ENCODE assay signal across 20 cellular contexts in genomic region chr2:219886615-219887014, GRCh38.
DNase-seq lines count a peak whose midpoint lies in the region; ATAC-seq and TF ChIP-seq lines count a peak whose summit lies in the region.
"Had no signal": no experiment of that assay in that cellular context is flagged by ENCODE, and none has a peak within 500 bp of the region (broad histone marks: within the 10 kb centered on the region; RNA-seq: fewer than 3 reads in every experiment).

No MANE protein-coding gene starts in this region.

- H3K4me3 ChIP-seq in A673 (ENCODE audit: low read depth, low read length, poor library complexity, severe bottlenecking): no peak overlapping the region
- no peak overlapping the region for H3K4me3 ChIP-seq in fibroblast of lung (replicated peaks in 1 of 4; ENCODE audit: control extremely low read depth in 1 of 4, insufficient read depth in 1 of 4, low read depth in 3 of 4, low read length in 4 of 4)
- H3K4me3 ChIP-seq in gastroesophageal sphincter: no peak overlapping the region
- H3K4me3 ChIP-seq: BLaER1 treated with 17β-estradiol and CSF1 and Interleukin-3, amounts not matched to agents 10 nM and 100 nM; HAP-1; right atrium auricular region; SK-N-MC had no signal

- intact Hi-C loops in A673 (cut with micrococcal nuclease; ENCODE audit: unreplicated experiment): no loop called here

- peak; percentile 44 for DNase-seq in A673 (ENCODE audit: low spot score)
- peak; percentile 42 for DNase-seq in ELF-1 (ENCODE audit: low read depth, low spot score)
- peak; percentile 75 for DNase-seq in NCI-H226
- no peak for DNase-seq in fibroblast of lung (ENCODE audit: low read depth in 2 of 2)
- no peak for DNase-seq in NCI-H446 treated with DMSO at 0.1 percent for 48 hours (lab: John Stamatoyannopoulos, UW)
- DNase-seq in D341Med (ENCODE audit: low spot score): no peak
- DNase-seq: activated CD4-positive, alpha-beta memory T cell treated with anti-CD3 and anti-CD28 coated beads for 36 hours; activated naive CD8-positive, alpha-beta T cell treated with anti-CD3 and anti-CD28 coated beads, Interleukin-2, amount 50 U/mL, for 24 hours; activated T-cell treated with anti-CD3 and anti-CD28 coated beads, Interleukin-2, amount 50 U/mL, for 4 hours; cerebellar nuclear complex; DMS79 treated with DMSO at 0.1 percent for 48 hours; stimulated activated CD4-positive, alpha-beta T cell treated with anti-CD3 and anti-CD28 coated beads, Interleukin-1b, Interleukin-23, amount 100 ng/mL, for 48 hours; substantia nigra had no signal

- no peaks in the 10 kb centered on the region for H3K27me3 ChIP-seq in A673 (replicated peaks; ENCODE audit: insufficient read depth, low read depth, low read length, poor library complexity)
- no peaks in the 10 kb centered on the region for H3K27me3 ChIP-seq in fibroblast of lung (ENCODE audit: control insufficient read depth, insufficient read depth, low read length)
- H3K27me3 ChIP-seq in gastroesophageal sphincter: peaks cover 8% of the 10 kb centered on the region
- H3K27me3 ChIP-seq: BLaER1 treated with 17β-estradiol and CSF1 and Interleukin-3, amounts not matched to agents 10 nM and 100 nM; right atrium auricular region had no signal

- peaks cover 9% of the 10 kb centered on the region for H3K4me1 ChIP-seq in A673 (ENCODE audit: insufficient read depth, low read length, poor library complexity, severe bottlenecking)
- no peaks in the 10 kb centered on the region for H3K4me1 ChIP-seq in fibroblast of lung (ENCODE audit: control insufficient read depth, extremely low read depth, insufficient read depth, low read length)
- H3K4me1 ChIP-seq in gastroesophageal sphincter: no peaks in the 10 kb centered on the region
- H3K4me1 ChIP-seq: HAP-1, right atrium auricular region had no signal

- ATAC-seq in HG03039 (IDR thresholded peaks at IDR 0.05; ENCODE audit: unreplicated experiment) (no peak), gastroesophageal sphincter (no peak)
- ATAC-seq: activated naive CD8-positive, alpha-beta T cell treated with anti-CD3 and anti-CD28 coated beads, Interleukin-2, amount 50 U/mL, for 24 hours; activated T-cell treated with anti-CD3 and anti-CD28 coated beads, Interleukin-2, amount 50 U/mL, for 4 hours; natural killer cell treated with Interleukin-12 subunit alpha and Interleukin-12 subunit beta and Interleukin-15 and Interleukin-18, amount 100 ng/mL, for 72 hours had no signal

- no peak for TF ChIP-seq EP300 in gastroesophageal sphincter (IDR thresholded peaks at IDR 0.05)

- CTCF ChIA-PET in A673 (lab: Charles Lee): no interaction called here

- H3K36me3 ChIP-seq in A673 (ENCODE audit: insufficient read depth, low read length, poor library complexity, severe bottlenecking) (no peaks in the 10 kb centered on the region), fibroblast of lung (ENCODE audit: control insufficient read depth, insufficient read depth, low read length) (no peaks in the 10 kb centered on the region), gastroesophageal sphincter (no peaks in the 10 kb centered on the region)
- H3K36me3 ChIP-seq: BLaER1 treated with 17β-estradiol and CSF1 and Interleukin-3, amounts not matched to agents 10 nM and 100 nM; HAP-1; right atrium auricular region had no signal

- H2AFZ ChIP-seq in fibroblast of lung (ENCODE audit: low read length): no peak overlapping the region

- BruUV-seq in A673 (replicated peaks; lab: Mats Ljungman, UMichigan): no TSS peak

- TF ChIP-seq POLR2A in gastroesophageal sphincter (IDR thresholded peaks at IDR 0.05): no peak

- TF ChIP-seq CTCF in A673 (conservative IDR thresholded peaks at IDR 0.05; ENCODE audit: low read depth, low read length): peak; percentile 56
- TF ChIP-seq CTCF in fibroblast of lung (conservative IDR thresholded peaks at IDR 0.05 in 1 of 2, IDR thresholded peaks at IDR 0.05 in 1 of 2; ENCODE audit: low read depth in 1 of 2, low read length in 2 of 2): peak; percentile 13 to 14
- TF ChIP-seq CTCF in gastroesophageal sphincter (IDR thresholded peaks at IDR 0.05): no peak

- no peak overlapping the region for H3K27ac ChIP-seq in A673 (ENCODE audit: low read depth, low read length, poor library complexity, severe bottlenecking)
- H3K27ac ChIP-seq in fibroblast of lung (ENCODE audit: insufficient read depth, low read length): no peak overlapping the region
- H3K27ac ChIP-seq in gastroesophageal sphincter: no peak overlapping the region
- H3K27ac ChIP-seq: right atrium auricular region, SK-N-MC had no signal

- H3K79me2 ChIP-seq in fibroblast of lung (ENCODE audit: control insufficient read depth, insufficient read depth, low read length): no peaks in the 10 kb centered on the region

- no peak overlapping the region for H3K4me2 ChIP-seq in fibroblast of lung (ENCODE audit: extremely low read depth, insufficient read depth, low read length)

- no peaks in the 10 kb centered on the region for H3K9me3 ChIP-seq in A673 (ENCODE audit: low read depth, low read length, poor library complexity, severe bottlenecking)
- H3K9me3 ChIP-seq in fibroblast of lung (ENCODE audit: control insufficient read depth, insufficient read depth, low read depth, low read length): no peaks in the 10 kb centered on the region
- no peaks in the 10 kb centered on the region for H3K9me3 ChIP-seq in gastroesophageal sphincter
- H3K9me3 ChIP-seq: BLaER1 treated with 17β-estradiol and CSF1 and Interleukin-3, amounts not matched to agents 10 nM and 100 nM; HAP-1; right atrium auricular region had no signal

- H4K20me1 ChIP-seq in fibroblast of lung (ENCODE audit: control insufficient read depth, extremely low read depth, insufficient read depth, low read length): no peaks in the 10 kb centered on the region
- H4K20me1 ChIP-seq: BLaER1 treated with 17β-estradiol and CSF1 and Interleukin-3, amounts not matched to agents 10 nM and 100 nM had no signal

- no peak overlapping the region for H3K9ac ChIP-seq in fibroblast of lung (ENCODE audit: insufficient read depth, low read length)
- H3K9ac ChIP-seq: BLaER1 treated with 17β-estradiol and CSF1 and Interleukin-3, amounts not matched to agents 10 nM and 100 nM had no signal

- POLR2A ChIA-PET in A673 (lab: Charles Lee; ENCODE audit: low non-redundant PET): interaction anchor here (0.5 kb wide), 1 partner anchor 22 kb away, joined by 3 read pairs; no protein-coding TSS in a partner anchor

- 87 to 88% methylated on average over 2 of the region's 2 CpGs for WGBS in gastroesophageal sphincter (ENCODE audit: low coverage in 1 of 2), 2 donors

Comparison
In these comparisons a context has a peak if more than half of its experiments do, and no peak if none do; other contexts are left out.
1. DNase-seq: peak in A673 (single experiment), ELF-1 (single experiment) and NCI-H226 (single experiment); none in fibroblast of lung (0 of 2), NCI-H446 treated with DMSO at 0.1 percent for 48 hours (single experiment) and D341Med (single experiment).
2. CTCF ChIP-seq: peak in A673 (single experiment) and fibroblast of lung (2 of 2); none in gastroesophageal sphincter (0 of 4).